In the genomic region with DNA sequence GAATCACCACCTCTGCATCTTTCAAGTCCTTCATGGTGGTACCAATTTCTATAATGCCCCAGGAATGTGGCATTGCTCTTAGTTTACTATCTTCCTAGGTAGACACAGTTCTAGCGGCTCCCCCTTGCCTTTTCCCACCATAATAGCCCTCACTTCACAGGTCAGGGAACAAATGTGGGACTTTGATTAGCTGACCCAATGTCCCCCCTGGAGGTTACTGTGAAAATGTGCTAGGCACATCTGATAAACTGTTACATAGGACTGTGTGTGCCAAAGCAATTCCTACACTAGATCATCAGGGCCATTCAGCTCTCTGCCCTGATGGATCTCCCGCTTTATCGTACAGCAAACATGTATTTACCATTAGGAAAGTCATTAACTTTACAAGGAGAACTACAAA, we compare ENCODE assay signal across 12 cellular contexts.
DNase-seq lines count a peak whose midpoint lies in the region; ATAC-seq, FAIRE-seq and TF ChIP-seq lines count a peak whose summit lies in the region.
"Had no signal": no experiment of that assay in that cellular context is flagged by ENCODE, and none has a peak within 500 bp of the region (broad histone marks: within the 10 kb centered on the region; RNA-seq: fewer than 3 reads in every experiment).

No MANE protein-coding gene starts in this region.

- H3K4me3 ChIP-seq in GM23338: no peak overlapping the region
- H3K4me3 ChIP-seq in endodermal cell (ENCODE audit: low read length): no peak overlapping the region
- H3K4me3 ChIP-seq in small intestine (ENCODE audit: low read depth in 1 of 2, low read length in 2 of 2): no peak overlapping the region
- H3K4me3 ChIP-seq: BLaER1 treated with 17β-estradiol and CSF1 and Interleukin-3, amounts not matched to agents 10 nM and 100 nM had no signal

- no peak overlapping the region for H3K4me2 ChIP-seq in GM23338
- H3K4me2 ChIP-seq: BLaER1 treated with 17β-estradiol and CSF1 and Interleukin-3, amounts not matched to agents 10 nM and 100 nM had no signal

- no peak for FAIRE-seq in small intestine (lab: Jason Lieb, UNC)
- FAIRE-seq: HTR-8/SVneo had no signal

- H3K27ac ChIP-seq in GM23338 (ENCODE audit: low read depth) (no peak overlapping the region), endodermal cell (ENCODE audit: low read depth, low read length) (no peak overlapping the region), small intestine (ENCODE audit: low read depth in 1 of 2, low read length in 1 of 2) (no peak overlapping the region)
- H3K27ac ChIP-seq: BLaER1 treated with 17β-estradiol and CSF1 and Interleukin-3, amounts not matched to agents 10 nM and 100 nM had no signal

- no peaks in the 10 kb centered on the region for H4K20me1 ChIP-seq in GM23338 (replicated peaks; ENCODE audit: insufficient read depth)
- H4K20me1 ChIP-seq: BLaER1 treated with 17β-estradiol and CSF1 and Interleukin-3, amounts not matched to agents 10 nM and 100 nM had no signal

- H3K4me1 Mint-ChIP-seq in GM23338: peaks cover 8% of the 10 kb centered on the region; the same call in 2 of the 3 replicates
- H3K4me1 Mint-ChIP-seq in endodermal cell: no peaks in the 10 kb centered on the region
- peaks cover 33% of the 10 kb centered on the region for H3K4me1 Mint-ChIP-seq in osteocyte (ENCODE audit: unreplicated experiment)
- H3K4me1 Mint-ChIP-seq: CD4-positive, CD25-positive, alpha-beta regulatory T cell had no signal

- no peaks in the 10 kb centered on the region for H3K9me2 ChIP-seq in GM23338 (ENCODE audit: insufficient read depth)

- H3F3A ChIP-seq in GM23338 (replicated peaks; ENCODE audit: low read depth): no peaks in the 10 kb centered on the region

- DNase-seq in GM23338 (ENCODE audit: low spot score): peak; percentile 5
- peak; percentile 15 for DNase-seq in SK-N-DZ (ENCODE audit: low spot score)
- DNase-seq in endodermal cell: no peak
- no peak for DNase-seq in osteocyte (ENCODE audit: extremely low spot score, unreplicated experiment)
- DNase-seq in stimulated activated CD4-positive, alpha-beta T cell treated with anti-CD3 and anti-CD28 coated beads, Interleukin-2, amount 100 ng/mL, for 48 hours: no peak
- DNase-seq in small intestine: no peak
- no peak for DNase-seq in NCI-H510A (lab: John Stamatoyannopoulos, UW)
- DNase-seq: 8988T; CD4-positive, CD25-positive, alpha-beta regulatory T cell; H9 had no signal

- ATAC-seq in GM23338: no peak

- H3K4me3 Mint-ChIP-seq in GM23338 (no peak overlapping the region), endodermal cell (no peak overlapping the region), osteocyte (ENCODE audit: unreplicated experiment) (no peak overlapping the region)
- H3K4me3 Mint-ChIP-seq: CD4-positive, CD25-positive, alpha-beta regulatory T cell; H9 had no signal

- H3K79me2 ChIP-seq in GM23338 (replicated peaks; ENCODE audit: insufficient read depth): no peaks in the 10 kb centered on the region

- H3K36me3 ChIP-seq in GM23338 (ENCODE audit: insufficient read depth) (no peaks in the 10 kb centered on the region), endodermal cell (ENCODE audit: control insufficient read depth, insufficient read depth, low read length) (no peaks in the 10 kb centered on the region), small intestine (ENCODE audit: control insufficient read depth in 2 of 2, insufficient read depth in 2 of 2, low read length in 2 of 2) (no peaks in the 10 kb centered on the region)
- H3K36me3 ChIP-seq: BLaER1 treated with 17β-estradiol and CSF1 and Interleukin-3, amounts not matched to agents 10 nM and 100 nM had no signal

- H3K27ac Mint-ChIP-seq in GM23338: no peak overlapping the region
- H3K27ac Mint-ChIP-seq in endodermal cell: no peak overlapping the region
- H3K27ac Mint-ChIP-seq in osteocyte (ENCODE audit: unreplicated experiment): peak overlapping the region; percentile 86
- H3K27ac Mint-ChIP-seq: CD4-positive, CD25-positive, alpha-beta regulatory T cell; H9 had no signal

- WGBS in endodermal cell (ENCODE audit: insufficient coverage in 1 of 2, insufficient read length in 1 of 2), 2 experiments: 90 to 97% methylated on average over 2 to 3 of the region's 3 CpGs
- 68 to 75% (median 73%) methylated on average over 3 of the region's 3 CpGs for WGBS in small intestine, 3 donors

- no peak overlapping the region; the same call in 1 of the 2 replicates for H2AFZ ChIP-seq in GM23338

- no peaks in the 10 kb centered on the region for H3K9me3 ChIP-seq in endodermal cell (ENCODE audit: control insufficient read depth, low read length)
- H3K9me3 ChIP-seq in small intestine (ENCODE audit: control insufficient read depth, low read depth): peaks cover 2% of the 10 kb centered on the region
- H3K9me3 ChIP-seq: BLaER1 treated with 17β-estradiol and CSF1 and Interleukin-3, amounts not matched to agents 10 nM and 100 nM had no signal

- H3K9me3 Mint-ChIP-seq in GM23338 (no peaks in the 10 kb centered on the region), endodermal cell (peaks cover under 1% of the 10 kb centered on the region), osteocyte (ENCODE audit: unreplicated experiment) (peaks cover 3% of the 10 kb centered on the region)
- H3K9me3 Mint-ChIP-seq: H9 had no signal

- H3K9ac ChIP-seq in endodermal cell (ENCODE audit: extremely low read depth, low read length, poor library complexity, severe bottlenecking): no peak overlapping the region
- H3K9ac ChIP-seq: BLaER1 treated with 17β-estradiol and CSF1 and Interleukin-3, amounts not matched to agents 10 nM and 100 nM had no signal

- peaks cover 3% of the 10 kb centered on the region for H3K27me3 Mint-ChIP-seq in GM23338 (ENCODE audit: insufficient read depth, low read depth, poor library complexity)
- H3K27me3 Mint-ChIP-seq in endodermal cell (ENCODE audit: insufficient read depth): no peaks in the 10 kb centered on the region
- H3K27me3 Mint-ChIP-seq in osteocyte (ENCODE audit: unreplicated experiment): no peaks in the 10 kb centered on the region
- H3K27me3 Mint-ChIP-seq: CD4-positive, CD25-positive, alpha-beta regulatory T cell had no signal

- H3K36me3 Mint-ChIP-seq in GM23338 (ENCODE audit: low read depth) (no peaks in the 10 kb centered on the region), endodermal cell (ENCODE audit: low read depth) (no peaks in the 10 kb centered on the region), osteocyte (ENCODE audit: unreplicated experiment) (peaks cover 7% of the 10 kb centered on the region)
- H3K36me3 Mint-ChIP-seq: CD4-positive, CD25-positive, alpha-beta regulatory T cell had no signal

- TF ChIP-seq CTCF in GM23338 (conservative IDR thresholded peaks at IDR 0.05; ENCODE audit: low read depth in 2 of 2): no peak
- TF ChIP-seq CTCF in endodermal cell (conservative IDR thresholded peaks at IDR 0.05): peak; percentile 22
- TF ChIP-seq CTCF in osteocyte (IDR thresholded peaks at IDR 0.05): no peak

- H3K27me3 ChIP-seq in GM23338 (ENCODE audit: insufficient read depth) (no peaks in the 10 kb centered on the region), endodermal cell (ENCODE audit: control insufficient read depth, insufficient read depth, low read length, poor library complexity, severe bottlenecking) (no peaks in the 10 kb centered on the region), small intestine (ENCODE audit: control insufficient read depth in 2 of 2, insufficient read depth in 2 of 2, low read length in 2 of 2) (no peaks in the 10 kb centered on the region)
- H3K27me3 ChIP-seq: BLaER1 treated with 17β-estradiol and CSF1 and Interleukin-3, amounts not matched to agents 10 nM and 100 nM had no signal

- H3K4me1 ChIP-seq in GM23338 (ENCODE audit: insufficient read depth) (peaks cover 4% of the 10 kb centered on the region; the same call in 1 of the 2 replicates), endodermal cell (ENCODE audit: control insufficient read depth, insufficient read depth, low read length) (peaks cover 5% of the 10 kb centered on the region), small intestine (ENCODE audit: control insufficient read depth in 2 of 2, insufficient read depth in 1 of 2, low read depth in 1 of 2, low read length in 1 of 2) (no peaks in the 10 kb centered on the region)

TF ChIP-seq in GM23338, 12 proteins besides CTCF, POLR2A, EP300 and RAD21 (continues in another document):
- TF ChIP-seq CREB1 (CRISPR knock-in tag; IDR thresholded peaks at IDR 0.05; ENCODE audit: low read depth): no peak

Comparison
In these comparisons a context has a peak if more than half of its experiments do, and no peak if none do; other contexts are left out.
1. DNase-seq: peak in GM23338 (single experiment) and SK-N-DZ (single experiment); none in endodermal cell (single experiment), osteocyte (single experiment), stimulated activated CD4-positive, alpha-beta T cell treated with anti-CD3 and anti-CD28 coated beads, Interleukin-2, amount 100 ng/mL, for 48 hours (0 of 2), small intestine (single experiment) and NCI-H510A (single experiment).